In genomic region chr11:2932850-2933251, GRCh38 we compare ENCODE assay signal across 10 cellular contexts. TPM values are rescaled to one million over a fixed set of nuclear protein-coding genes. Genes with fewer than 3 reads are reported as not detected.
DNase-seq lines count a peak whose midpoint lies in the region; ATAC-seq and TF ChIP-seq lines count a peak whose summit lies in the region.
"Had no signal": no experiment of that assay in that cellular context is flagged by ENCODE, and none has a peak within 500 bp of the region (broad histone marks: within the 10 kb centered on the region; RNA-seq: fewer than 3 reads in every experiment).

No MANE protein-coding gene starts in this region.

- no peak for TF ChIP-seq CTCF in 22Rv1 (IDR thresholded peaks at IDR 0.05)

- peaks cover 14% of the 10 kb centered on the region for H3K4me1 ChIP-seq in GM23248 (ENCODE audit: insufficient read depth)

- DNase-seq in GM23248 (peak; percentile 83), iris pigment epithelial cell (ENCODE audit: low read depth) (peak; percentile 54), globus pallidus (ENCODE audit: low spot score) (no peak), NCI-H1092 treated with DMSO at 0.1 percent for 48 hours (lab: John Stamatoyannopoulos, UW) (no peak), left cardiac atrium (no peak)
- peak; percentile 43 for DNase-seq in activated CD4-positive, alpha-beta memory T cell treated with anti-CD3 and anti-CD28 coated beads for 36 hours
- DNase-seq: NCI-H1092 had no signal

- in situ Hi-C loops in GM23248 (cut with MboI), result no loop called here

- ATAC-seq in HG02840 (IDR thresholded peaks at IDR 0.05; ENCODE audit: low FRiP score, unreplicated experiment), result no peak
- ATAC-seq in left cardiac atrium, result no peak

- H3K9me2 ChIP-seq in GM23248 (ENCODE audit: insufficient read depth), result no peaks in the 10 kb centered on the region

- H4K20me1 ChIP-seq in GM23248 (ENCODE audit: insufficient read depth), result no peaks in the 10 kb centered on the region

- POLR2A ChIA-PET in activated CD4-positive, alpha-beta memory T cell treated with anti-CD3 and anti-CD28 coated beads for 36 hours (lab: Charles Lee), result interaction anchor here (0.7 to 1.2 kb wide), 3 partner anchors 47 to 124 kb away, joined by 3 to 7 read pairs (median 4); no protein-coding TSS in a partner anchor

- no peak overlapping the region for H2AFZ ChIP-seq in GM23248

- H3K27ac ChIP-seq in 22Rv1, result peak overlapping the region; percentile 79
- peak overlapping the region; percentile 82 for H3K27ac ChIP-seq in GM23248

- no peaks in the 10 kb centered on the region for H3K9me3 ChIP-seq in GM23248 (ENCODE audit: low read depth)

- H3K4me3 ChIP-seq in GM23248, result peak overlapping the region; percentile 26; the same call in 1 of the 2 replicates

- peaks cover 9% of the 10 kb centered on the region for H3K9me3 Mint-ChIP-seq in activated CD4-positive, alpha-beta memory T cell treated with anti-CD3 and anti-CD28 coated beads for 36 hours

- no peaks in the 10 kb centered on the region for H3K27me3 ChIP-seq in GM23248 (replicated peaks; ENCODE audit: insufficient read depth)

- H3K4me1 Mint-ChIP-seq in activated CD4-positive, alpha-beta memory T cell treated with anti-CD3 and anti-CD28 coated beads for 36 hours (ENCODE audit: low read depth), result peaks cover 30% of the 10 kb centered on the region

- peak overlapping the region; percentile 73 for H3K9ac ChIP-seq in GM23248

- H3K36me3 Mint-ChIP-seq in activated CD4-positive, alpha-beta memory T cell treated with anti-CD3 and anti-CD28 coated beads for 36 hours, result peaks cover 6% of the 10 kb centered on the region

- CTCF ChIA-PET in activated CD4-positive, alpha-beta memory T cell treated with anti-CD3 and anti-CD28 coated beads for 36 hours (lab: Charles Lee), result interaction anchor here (1.0 to 6.5 kb wide), 4 partner anchors 40 to 400 kb away, joined by 3 to 53 read pairs (median 32); no protein-coding TSS in a partner anchor

- intact Hi-C loops in activated CD4-positive, alpha-beta memory T cell treated with anti-CD3 and anti-CD28 coated beads for 36 hours (cut with micrococcal nuclease), result no loop called here
- intact Hi-C loops in left cardiac atrium (cut with DNase I), result no loop called here

- WGBS in GM23248 (ENCODE audit: low coverage in 1 of 2, low lambda C conversion rate in 2 of 2, missing lambda C conversion rate in 2 of 2), 2 experiments, result 40 to 45% methylated on average over 15 of the region's 15 CpGs

- H3K27ac Mint-ChIP-seq in activated CD4-positive, alpha-beta memory T cell treated with anti-CD3 and anti-CD28 coated beads for 36 hours, result no peak overlapping the region
- H3K27ac Mint-ChIP-seq: mesothelial cell of epicardium had no signal

- H3K79me2 ChIP-seq in GM23248 (ENCODE audit: insufficient read depth), result peaks cover 3% of the 10 kb centered on the region; the same call in 1 of the 2 replicates

- H3K27me3 Mint-ChIP-seq in activated CD4-positive, alpha-beta memory T cell treated with anti-CD3 and anti-CD28 coated beads for 36 hours, result peaks cover 7% of the 10 kb centered on the region

- peak overlapping the region; percentile 62 for H3K4me2 ChIP-seq in GM23248 (ENCODE audit: unreplicated experiment)

- peaks cover 8% of the 10 kb centered on the region; the same call in 1 of the 2 replicates for H3F3A ChIP-seq in GM23248 (ENCODE audit: insufficient read depth)

- H3K36me3 ChIP-seq in GM23248 (ENCODE audit: low read depth), result no peaks in the 10 kb centered on the region

- no peak overlapping the region for H3K4me3 Mint-ChIP-seq in activated CD4-positive, alpha-beta memory T cell treated with anti-CD3 and anti-CD28 coated beads for 36 hours
- H3K4me3 Mint-ChIP-seq: mesothelial cell of epicardium had no signal

RNA-seq across cellular contexts. Expression of gene PHLDA2, which starts 3.6 kb away (rescaled TPM):
- total RNA-seq in GM23248 (2014; rRNA removed; shearing (Covaris generic)), result 11.7 and 16.8 TPM in 2 replicates
- polyA plus RNA-seq in GM23248 (2016; fragmentation: Nextera tagmentation; extraction: Ambion mirVana), result 64.4 and 66.0 TPM in 2 replicates
- 1 to 10 TPM; 7.6 to 8.3 TPM for total RNA-seq in activated CD4-positive, alpha-beta memory T cell treated with anti-CD3 and anti-CD28 coated beads for 36 hours
- 1 to 10 TPM; 2.2 to 3.4 TPM for total RNA-seq in left cardiac atrium

RNA-seq across cellular contexts. Expression of gene CDKN1C, which starts 47.3 kb away (rescaled TPM):
- total RNA-seq in GM23248 (2014; rRNA removed; shearing (Covaris generic)), result 0.43 TPM in 1 of 2 replicates, not detected in the other
- 0.38 and 1.2 TPM in 2 replicates for polyA plus RNA-seq in GM23248 (2016; fragmentation: Nextera tagmentation; extraction: Ambion mirVana)
- total RNA-seq in activated CD4-positive, alpha-beta memory T cell treated with anti-CD3 and anti-CD28 coated beads for 36 hours, result under 1 TPM; 0.41 to 0.69 TPM
- 10 to 100 TPM; 23.3 to 44.2 TPM for total RNA-seq in left cardiac atrium

RNA-seq across cellular contexts. Expression of gene NAP1L4, which starts 59.3 kb away (rescaled TPM):
- 57.4 and 68.8 TPM in 2 replicates for total RNA-seq in GM23248 (2014; rRNA removed; shearing (Covaris generic))
- 121 and 122 TPM in 2 replicates for polyA plus RNA-seq in GM23248 (2016; fragmentation: Nextera tagmentation; extraction: Ambion mirVana)
- total RNA-seq in activated CD4-positive, alpha-beta memory T cell treated with anti-CD3 and anti-CD28 coated beads for 36 hours, result 100 to 1,000 TPM; 261 to 263 TPM
- 100 to 1,000 TPM; 125 to 144 TPM for total RNA-seq in left cardiac atrium

Comparison
In these comparisons a context has a peak if more than half of its experiments do, and no peak if none do; other contexts are left out.
1. DNase-seq: peak in GM23248 (single experiment), activated CD4-positive, alpha-beta memory T cell treated with anti-CD3 and anti-CD28 coated beads for 36 hours (single experiment) and iris pigment epithelial cell (single experiment); none in globus pallidus (single experiment), NCI-H1092 treated with DMSO at 0.1 percent for 48 hours (single experiment) and left cardiac atrium (single experiment).
2. RNA of gene CDKN1C, which starts 47.3 kb away (total RNA-seq): 23.3 to 44.2 TPM in left cardiac atrium; 0.41 to 0.69 TPM in activated CD4-positive, alpha-beta memory T cell treated with anti-CD3 and anti-CD28 coated beads for 36 hours and 0.43 TPM in GM23248; every median in the first group is over 10 times any median in the second.